20 cellular contexts compared by ENCODE assay signal in the genomic region with DNA sequence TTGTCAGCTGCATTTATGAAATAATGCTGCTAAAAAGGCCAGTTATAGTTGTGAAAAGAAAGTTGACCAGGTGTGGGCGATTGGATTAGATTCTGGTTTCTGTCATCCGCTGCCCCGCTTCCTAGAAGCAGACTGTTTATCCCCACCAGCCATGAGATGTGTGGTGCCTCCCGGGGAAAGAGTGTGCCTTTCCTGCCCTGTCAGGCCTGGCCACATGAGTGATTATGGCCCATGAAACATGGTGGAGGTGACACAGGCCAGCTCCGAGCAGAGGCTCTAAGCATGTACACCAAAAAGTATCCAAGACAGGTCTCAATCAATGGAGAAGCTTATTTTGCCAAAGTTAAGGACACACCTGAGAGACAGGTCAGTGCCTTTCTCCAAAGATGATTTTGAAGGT.
DNase-seq lines count a peak whose midpoint lies in the region; ATAC-seq, FAIRE-seq and TF ChIP-seq lines count a peak whose summit lies in the region.
"Had no signal": no experiment of that assay in that cellular context is flagged by ENCODE, and none has a peak within 500 bp of the region (broad histone marks: within the 10 kb centered on the region; RNA-seq: fewer than 3 reads in every experiment).

No MANE protein-coding gene starts in this region.

- DNase-seq in astrocyte (ENCODE audit: low read depth) (no peak), nephron progenitor cell (no peak), NCI-H2107 treated with DMSO at 0.1 percent for 48 hours (lab: John Stamatoyannopoulos, UW; ENCODE audit: unreplicated experiment) (no peak)
- no peak for DNase-seq in activated T-helper 2 cell treated with anti-CD3 and anti-CD28 coated beads, Interferon-gamma antibody, Interleukin-2, Interleukin-4, amounts not matched to agents 10 μg/mL and 5 μg/mL and 100 μg/mL, durations not matched to agents 14 hours and 24 hours and 36 hours (ENCODE audit: low spot score)
- DNase-seq in CD8-positive, alpha-beta T cell: no peak
- DNase-seq: activated CD4-positive, alpha-beta T cell treated with anti-CD3 and anti-CD28 coated beads, Interleukin-2, amount 50 U/mL, for 1 hour; activated T-cell treated with anti-CD3 and anti-CD28 coated beads, Interleukin-2, amount 50 U/mL, for 24 hours; cortex of kidney; DMS 273 treated with DMSO at 0.1 percent for 48 hours; hippocampal formation; NCI-H1694 treated with DMSO at 0.1 percent for 48 hours; NCI-H524 had no signal

- no peak overlapping the region for H3K4me3 ChIP-seq in astrocyte (ENCODE audit: insufficient read depth, low read depth, low read length)
- no peak overlapping the region for H3K4me3 ChIP-seq in CD8-positive, alpha-beta T cell (ENCODE audit: low read depth, low read length)
- H3K4me3 ChIP-seq: esophagus muscularis mucosa, lower lobe of right lung, skin epidermis had no signal

- ATAC-seq in GM18517 (IDR thresholded peaks at IDR 0.05; ENCODE audit: unreplicated experiment) (peak; percentile 16), HG02798 (IDR thresholded peaks at IDR 0.05; ENCODE audit: poor library complexity, unreplicated experiment) (peak; percentile 12), HG03025 (IDR thresholded peaks at IDR 0.05; ENCODE audit: low FRiP score, unreplicated experiment) (no peak)
- no peak for ATAC-seq in CD8-positive, alpha-beta T cell

- H3K9me3 ChIP-seq in astrocyte (ENCODE audit: insufficient read depth, low read depth, low read length): no peaks in the 10 kb centered on the region
- H3K9me3 ChIP-seq in CD8-positive, alpha-beta T cell (ENCODE audit: low read length): no peaks in the 10 kb centered on the region
- H3K9me3 ChIP-seq: esophagus muscularis mucosa, lower lobe of right lung, neutrophil had no signal

- H3K27ac Mint-ChIP-seq in astrocyte (ENCODE audit: unreplicated experiment) (peak overlapping the region; percentile 80), nephron progenitor cell (peak overlapping the region; percentile 84)
- no peak overlapping the region for H3K27ac Mint-ChIP-seq in activated T-helper 2 cell treated with anti-CD3 and anti-CD28 coated beads, Interferon-gamma antibody, Interleukin-2, Interleukin-4, amounts not matched to agents 10 μg/mL and 5 μg/mL and 100 μg/mL, durations not matched to agents 14 hours and 24 hours and 36 hours
- no peak overlapping the region for H3K27ac Mint-ChIP-seq in CD8-positive, alpha-beta T cell
- H3K27ac Mint-ChIP-seq: activated T-cell treated with anti-CD3 and anti-CD28 coated beads, Interleukin-2, amount 50 U/mL, for 24 hours; T-helper 2 cell treated with Interferon-gamma antibody and Interleukin-4, amounts not matched to agents 5 μg/mL and 100 μg/mL, for 36 hours had no signal

- H3K4me1 Mint-ChIP-seq in astrocyte (ENCODE audit: low read depth, unreplicated experiment): peaks cover 16% of the 10 kb centered on the region
- H3K4me1 Mint-ChIP-seq in nephron progenitor cell: peaks cover 53% of the 10 kb centered on the region
- peaks cover 3% of the 10 kb centered on the region for H3K4me1 Mint-ChIP-seq in activated T-helper 2 cell treated with anti-CD3 and anti-CD28 coated beads, Interferon-gamma antibody, Interleukin-2, Interleukin-4, amounts not matched to agents 10 μg/mL and 5 μg/mL and 100 μg/mL, durations not matched to agents 14 hours and 24 hours and 36 hours (ENCODE audit: low read depth)
- H3K4me1 Mint-ChIP-seq in CD8-positive, alpha-beta T cell (ENCODE audit: low read depth): peaks cover 4% of the 10 kb centered on the region

- H3K4me3 Mint-ChIP-seq in astrocyte (ENCODE audit: unreplicated experiment) (no peak overlapping the region), nephron progenitor cell (peak overlapping the region; percentile 27)
- no peak overlapping the region for H3K4me3 Mint-ChIP-seq in activated T-helper 2 cell treated with anti-CD3 and anti-CD28 coated beads, Interferon-gamma antibody, Interleukin-2, Interleukin-4, amounts not matched to agents 10 μg/mL and 5 μg/mL and 100 μg/mL, durations not matched to agents 14 hours and 24 hours and 36 hours (ENCODE audit: low read depth)
- H3K4me3 Mint-ChIP-seq in CD8-positive, alpha-beta T cell: no peak overlapping the region
- H3K4me3 Mint-ChIP-seq: activated T-cell treated with anti-CD3 and anti-CD28 coated beads, Interleukin-2, amount 50 U/mL, for 24 hours; T-helper 2 cell treated with Interferon-gamma antibody and Interleukin-4, amounts not matched to agents 5 μg/mL and 100 μg/mL, for 36 hours had no signal

- no peak for FAIRE-seq in astrocyte (lab: Jason Lieb, UNC)

- TF ChIP-seq CTCF in astrocyte (IDR thresholded peaks at IDR 0.05; ENCODE audit: insufficient read depth, low read depth, low read length) (no peak), nephron progenitor cell (IDR thresholded peaks at IDR 0.05) (no peak)
- no peak for TF ChIP-seq CTCF in CD8-positive, alpha-beta T cell (IDR thresholded peaks at IDR 0.05)

- H3K36me3 Mint-ChIP-seq in astrocyte (ENCODE audit: low read depth, unreplicated experiment) (no peaks in the 10 kb centered on the region), nephron progenitor cell (ENCODE audit: low read depth) (no peaks in the 10 kb centered on the region)
- no peaks in the 10 kb centered on the region for H3K36me3 Mint-ChIP-seq in activated T-helper 2 cell treated with anti-CD3 and anti-CD28 coated beads, Interferon-gamma antibody, Interleukin-2, Interleukin-4, amounts not matched to agents 10 μg/mL and 5 μg/mL and 100 μg/mL, durations not matched to agents 14 hours and 24 hours and 36 hours (ENCODE audit: low read depth)
- H3K36me3 Mint-ChIP-seq in CD8-positive, alpha-beta T cell: no peaks in the 10 kb centered on the region

- no peak overlapping the region for H3K27ac ChIP-seq in astrocyte (ENCODE audit: low read depth, low read length)
- H3K27ac ChIP-seq in CD8-positive, alpha-beta T cell (ENCODE audit: low read depth, low read length): no peak overlapping the region
- H3K27ac ChIP-seq: esophagus muscularis mucosa, lower lobe of right lung, neutrophil had no signal

- H3K9ac ChIP-seq in astrocyte (ENCODE audit: low read length): peak overlapping the region; percentile 27

- intact Hi-C loops in activated T-helper 2 cell treated with anti-CD3 and anti-CD28 coated beads, Interferon-gamma antibody, Interleukin-2, Interleukin-4, amounts not matched to agents 10 μg/mL and 5 μg/mL and 100 μg/mL, durations not matched to agents 14 hours and 24 hours and 36 hours (cut with micrococcal nuclease): no loop called here
- intact Hi-C loops in CD8-positive, alpha-beta T cell (cut with DNase I, micrococcal nuclease): no loop called here

- H3K27me3 ChIP-seq in astrocyte (ENCODE audit: insufficient read depth, low read length): no peaks in the 10 kb centered on the region
- H3K27me3 ChIP-seq in CD8-positive, alpha-beta T cell (ENCODE audit: insufficient read depth, low read length): no peaks in the 10 kb centered on the region
- H3K27me3 ChIP-seq: esophagus muscularis mucosa, neutrophil had no signal

- H3K79me2 ChIP-seq in astrocyte (ENCODE audit: insufficient read depth, low read length): no peaks in the 10 kb centered on the region

- peak overlapping the region; percentile 51 for H3K4me2 ChIP-seq in astrocyte (ENCODE audit: low read length)

- H3K4me1 ChIP-seq in astrocyte (ENCODE audit: insufficient read depth, low read length): peaks cover 12% of the 10 kb centered on the region
- no peaks in the 10 kb centered on the region for H3K4me1 ChIP-seq in CD8-positive, alpha-beta T cell (ENCODE audit: insufficient read depth, low read length)

- POLR2A ChIA-PET in CD8-positive, alpha-beta T cell (lab: Charles Lee): interaction anchor here (1.8 kb wide), 1 partner anchor 98 kb away, joined by 6 read pairs; no protein-coding TSS in a partner anchor

- no peaks in the 10 kb centered on the region for H3K36me3 ChIP-seq in astrocyte (ENCODE audit: insufficient read depth, low read length)
- H3K36me3 ChIP-seq in CD8-positive, alpha-beta T cell (ENCODE audit: insufficient read depth, low read length): no peaks in the 10 kb centered on the region
- H3K36me3 ChIP-seq: esophagus muscularis mucosa, lower lobe of right lung, neutrophil had no signal

- no peaks in the 10 kb centered on the region for H4K20me1 ChIP-seq in astrocyte (ENCODE audit: insufficient read depth, low read length)

- peaks cover 11% of the 10 kb centered on the region for H3K27me3 Mint-ChIP-seq in astrocyte (ENCODE audit: low read depth, unreplicated experiment)
- peaks cover 9% of the 10 kb centered on the region for H3K27me3 Mint-ChIP-seq in nephron progenitor cell (ENCODE audit: low read depth, poor library complexity)
- peaks cover 10% of the 10 kb centered on the region for H3K27me3 Mint-ChIP-seq in activated T-helper 2 cell treated with anti-CD3 and anti-CD28 coated beads, Interferon-gamma antibody, Interleukin-2, Interleukin-4, amounts not matched to agents 10 μg/mL and 5 μg/mL and 100 μg/mL, durations not matched to agents 14 hours and 24 hours and 36 hours (ENCODE audit: low read depth)
- peaks cover 8% of the 10 kb centered on the region for H3K27me3 Mint-ChIP-seq in CD8-positive, alpha-beta T cell (ENCODE audit: low read depth)
- H3K27me3 Mint-ChIP-seq: activated T-cell treated with anti-CD3 and anti-CD28 coated beads, Interleukin-2, amount 50 U/mL, for 24 hours had no signal

- H2AFZ ChIP-seq in astrocyte (ENCODE audit: low read depth, low read length): no peak overlapping the region

- no peaks in the 10 kb centered on the region for H3K9me3 Mint-ChIP-seq in astrocyte (ENCODE audit: unreplicated experiment)
- no peaks in the 10 kb centered on the region for H3K9me3 Mint-ChIP-seq in nephron progenitor cell
- H3K9me3 Mint-ChIP-seq in activated T-helper 2 cell treated with anti-CD3 and anti-CD28 coated beads, Interferon-gamma antibody, Interleukin-2, Interleukin-4, amounts not matched to agents 10 μg/mL and 5 μg/mL and 100 μg/mL, durations not matched to agents 14 hours and 24 hours and 36 hours: no peaks in the 10 kb centered on the region
- no peaks in the 10 kb centered on the region for H3K9me3 Mint-ChIP-seq in CD8-positive, alpha-beta T cell
- H3K9me3 Mint-ChIP-seq: activated T-cell treated with anti-CD3 and anti-CD28 coated beads, Interleukin-2, amount 50 U/mL, for 24 hours; T-helper 2 cell treated with Interferon-gamma antibody and Interleukin-4, amounts not matched to agents 5 μg/mL and 100 μg/mL, for 36 hours had no signal

- CTCF ChIA-PET in CD8-positive, alpha-beta T cell (lab: Charles Lee): interaction anchor here (1.0 to 2.2 kb wide), 3 partner anchors 12 to 110 kb away, joined by 3 to 16 read pairs (median 3); no protein-coding TSS in a partner anchor

Comparison
In these comparisons a context has a peak if more than half of its experiments do, and no peak if none do; other contexts are left out.
1. ATAC-seq: peak in GM18517 (single experiment) and HG02798 (single experiment); none in HG03025 (single experiment) and CD8-positive, alpha-beta T cell (single experiment).
2. H3K27ac Mint-ChIP-seq: peak in astrocyte (single experiment) and nephron progenitor cell (single experiment); none in activated T-helper 2 cell treated with anti-CD3 and anti-CD28 coated beads, Interferon-gamma antibody, Interleukin-2, Interleukin-4, amounts not matched to agents 10 μg/mL and 5 μg/mL and 100 μg/mL, durations not matched to agents 14 hours and 24 hours and 36 hours (single experiment) and CD8-positive, alpha-beta T cell (single experiment).